11 cellular contexts compared by ENCODE assay signal in genomic region chr1:166289309-166289708, GRCh38.
"Had no signal": no experiment of that assay in that cellular context is flagged by ENCODE, and none has a peak within 500 bp of the region (broad histone marks: within the 10 kb centered on the region; RNA-seq: fewer than 3 reads in every experiment).

No MANE protein-coding gene starts in this region.

- H3K36me3 ChIP-seq: HAP-1 had no signal

- H3K4me3 ChIP-seq: GM23248, GM23338, HAP-1 had no signal

- H3K9me3 ChIP-seq: HAP-1 had no signal

- H3K4me1 ChIP-seq: HAP-1 had no signal

- ATAC-seq: GM23338, HCT116 had no signal

- H2AFZ ChIP-seq: GM23248, GM23338 had no signal

- FAIRE-seq: H1, H54 had no signal

- H3K27ac ChIP-seq: GM23248 had no signal

- H3K9ac ChIP-seq: GM23248 had no signal

- DNase-seq: GM23248, GOT3, H7, H9, HCEC 1CT, HFFc6 had no signal

- H3K4me2 ChIP-seq: GM23338 had no signal
